ENCODE assay signal across 8 cellular contexts in genomic region chr7:111561909-111562732, GRCh38. TPM values are rescaled to one million over a fixed set of nuclear protein-coding genes. Genes with fewer than 3 reads are reported as not detected.
DNase-seq lines count a peak whose midpoint lies in the region; ATAC-seq and TF ChIP-seq lines count a peak whose summit lies in the region.

Gene IMMP2L, minus strand, starts transcription at chr7:111562492.

- no peak for TF ChIP-seq EP300 in gastroesophageal sphincter (IDR thresholded peaks at IDR 0.05)

- CTCF ChIA-PET in activated naive CD4-positive, alpha-beta T cell treated with anti-CD3 and anti-CD28 coated beads for 36 hours (lab: Charles Lee) = interaction anchor here (0.6 to 1.0 kb wide), 2 partner anchors 180 to 469 kb away, joined by 3 read pairs; no protein-coding TSS in a partner anchor

- peak; percentile 78 to 86 for TF ChIP-seq POLR2A in gastroesophageal sphincter (IDR thresholded peaks at IDR 0.05)

- ATAC-seq in gastroesophageal sphincter = peak; percentile 97

- H3K9me3 Mint-ChIP-seq in activated naive CD4-positive, alpha-beta T cell treated with anti-CD3 and anti-CD28 coated beads for 36 hours = no peaks in the 10 kb centered on the region

- H3K36me3 Mint-ChIP-seq in activated naive CD4-positive, alpha-beta T cell treated with anti-CD3 and anti-CD28 coated beads for 36 hours (ENCODE audit: low read depth) = peaks cover 17% of the 10 kb centered on the region

- no peaks in the 10 kb centered on the region for H3K27me3 Mint-ChIP-seq in activated naive CD4-positive, alpha-beta T cell treated with anti-CD3 and anti-CD28 coated beads for 36 hours (ENCODE audit: low read depth)

- in situ Hi-C loops in HAP-1 (cut with MboI; ENCODE audit: low sequenced_read_pairs) = no loop called here

- H3K4me1 Mint-ChIP-seq in activated naive CD4-positive, alpha-beta T cell treated with anti-CD3 and anti-CD28 coated beads for 36 hours (ENCODE audit: low read depth) = peaks cover 32% of the 10 kb centered on the region

- H3K36me3 ChIP-seq in HAP-1 (replicated peaks) (peaks cover 9% of the 10 kb centered on the region), MG63 (no peaks in the 10 kb centered on the region), gastroesophageal sphincter (peaks cover 0 to 6% of the 10 kb centered on the region in 2 donors)

- 0 to 6% methylated on average over 3 to 7 of the region's 83 CpGs for WGBS in gastroesophageal sphincter (ENCODE audit: low coverage in 1 of 2), 2 donors

- peak in 1 of 4 experiments; percentile 62 for TF ChIP-seq CTCF in gastroesophageal sphincter (IDR thresholded peaks at IDR 0.05)

- H3K4me3 Mint-ChIP-seq in activated naive CD4-positive, alpha-beta T cell treated with anti-CD3 and anti-CD28 coated beads for 36 hours = peak within 1 kb of the TSS; percentile 89

- peak within 1 kb of the TSS; percentile 64 to 90 (median 88) for H3K27ac ChIP-seq in gastroesophageal sphincter
- H3K27ac ChIP-seq in substantia nigra (ENCODE audit: low read depth, low read length, poor library complexity, severe bottlenecking) = peak within 1 kb of the TSS; percentile 64

- DNase-seq in GM04503 (ENCODE audit: low read depth) (peak; percentile 38), HAP-1 (ENCODE audit: low spot score in 2 of 2) (peak; percentile 84 to 92), MG63 (peak; percentile 74), SK-N-DZ (ENCODE audit: low spot score) (peak; percentile 84), nucleus accumbens (lab: John Stamatoyannopoulos, UW) (peak in 55 of 56 donors; percentile 10 to 91 (median 77)), substantia nigra (lab: John Stamatoyannopoulos, UW) (peak; percentile 14 to 91 (median 79))
- DNase-seq in activated naive CD4-positive, alpha-beta T cell treated with anti-CD3 and anti-CD28 coated beads for 36 hours = peak; percentile 89

- no peaks in the 10 kb centered on the region for H3K27me3 ChIP-seq in HAP-1 (ENCODE audit: low read depth)
- no peaks in the 10 kb centered on the region for H3K27me3 ChIP-seq in MG63
- H3K27me3 ChIP-seq in gastroesophageal sphincter = no peaks in the 10 kb centered on the region

- H3K4me1 ChIP-seq in HAP-1 = peaks cover 11% of the 10 kb centered on the region; the same call in 1 of the 2 replicates
- H3K4me1 ChIP-seq in gastroesophageal sphincter = peaks cover 0 to 38% (median 6%) of the 10 kb centered on the region in 3 donors

- H3K9me3 ChIP-seq in HAP-1 (no peaks in the 10 kb centered on the region), MG63 (no peaks in the 10 kb centered on the region), gastroesophageal sphincter (no peaks in the 10 kb centered on the region)

- H3K4me3 ChIP-seq in HAP-1 = peak within 1 kb of the TSS; percentile 60
- H3K4me3 ChIP-seq in MG63 = peak within 1 kb of the TSS; percentile 64
- peak within 1 kb of the TSS; percentile 76 to 90 for H3K4me3 ChIP-seq in gastroesophageal sphincter

- intact Hi-C loops in activated naive CD4-positive, alpha-beta T cell treated with anti-CD3 and anti-CD28 coated beads for 36 hours (cut with micrococcal nuclease) = loop anchor here (1.0 to 10.0 kb wide), 7 partner anchors 173 to 1555 kb away; partner anchors contain the start of genes DOCK4, IFRD1, SMIM30 and ZNF277

- H3K27ac Mint-ChIP-seq in activated naive CD4-positive, alpha-beta T cell treated with anti-CD3 and anti-CD28 coated beads for 36 hours = peak within 1 kb of the TSS; percentile 85

RNA-seq across cellular contexts. Expression of gene IMMP2L, which starts in this region (rescaled TPM):
- 1.5 and 8.8 TPM in 2 replicates for total RNA-seq in MG63 (2014; rRNA removed; shearing (Covaris generic); ENCODE audit: low replicate concordance)
- polyA plus RNA-seq in SK-N-DZ (2014; cell fraction: cytosol; rRNA removed) = 6.7 and 7.6 TPM in 2 replicates
- 8.3 and 9.9 TPM in 2 replicates for polyA plus RNA-seq in SK-N-DZ (2014; cell fraction: nucleus; rRNA removed)
- total RNA-seq in activated naive CD4-positive, alpha-beta T cell treated with anti-CD3 and anti-CD28 coated beads for 36 hours = 10 to 100 TPM; 24.4 to 26.6 TPM
- total RNA-seq in gastroesophageal sphincter = 10 to 100 TPM; 13.6 to 38.5 (median 30.1) TPM

Comparison
In these comparisons a context has a peak if more than half of its experiments do, and no peak if none do; other contexts are left out.
1. Peak in every context shown above with its lines: DNase-seq, ATAC-seq, H3K4me3 ChIP-seq and H3K27ac ChIP-seq.
2. DNase-seq: peak in every context shown above with its lines; median percentile 89 in activated naive CD4-positive, alpha-beta T cell treated with anti-CD3 and anti-CD28 coated beads for 36 hours; 88 in HAP-1; 84 in SK-N-DZ; 79 in substantia nigra; 77 in nucleus accumbens; 74 in MG63; 38 in GM04503.